ENCODE assay signal across 8 cellular contexts in the genomic region with DNA sequence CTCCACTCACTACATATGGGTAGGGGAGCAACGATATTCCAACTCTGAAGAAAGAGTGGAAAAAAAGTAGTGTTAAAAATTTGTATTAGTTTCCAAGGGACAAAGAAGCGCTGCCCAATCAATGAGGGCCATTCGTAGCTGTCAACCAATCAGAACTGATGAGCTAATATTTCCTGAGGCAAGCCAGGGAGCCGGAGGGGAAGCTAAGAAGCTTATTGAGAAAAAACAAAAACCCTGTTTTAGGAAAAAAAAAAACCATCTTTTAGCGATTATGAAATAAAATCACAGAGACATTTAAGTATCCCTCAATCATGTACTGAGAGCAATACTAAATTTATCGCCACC. TPM values are rescaled to one million over a fixed set of nuclear protein-coding genes. Genes with fewer than 3 reads are reported as not detected.
DNase-seq lines count a peak whose midpoint lies in the region; ATAC-seq, FAIRE-seq and TF ChIP-seq lines count a peak whose summit lies in the region.

No MANE protein-coding gene starts in this region.

- H4K20me1 ChIP-seq in OCI-LY1 (ENCODE audit: insufficient read depth, low read length), result no peaks in the 10 kb centered on the region

- DNase-seq in EH (ENCODE audit: low read depth), result peak; percentile 86
- DNase-seq in KBM-7, result peak; percentile 88
- peak in 49 of 56 donors; percentile 1 to 86 (median 49) for DNase-seq in amygdala (lab: John Stamatoyannopoulos, UW)
- DNase-seq in left cardiac atrium, result peak; percentile 63
- peak in 2 of 6 donors; percentile 55 to 61 for DNase-seq in pancreas

- peaks cover 41% of the 10 kb centered on the region for H3K4me1 ChIP-seq in OCI-LY1 (ENCODE audit: insufficient read depth, low read length, severe bottlenecking)
- peaks cover 4 to 13% (median 6%) of the 10 kb centered on the region in 3 donors for H3K4me1 ChIP-seq in pancreas

- H3K4me2 ChIP-seq in OCI-LY1 (ENCODE audit: low read length), result peak overlapping the region; percentile 80

- peak overlapping the region; percentile 100 for H3K27ac ChIP-seq in OCI-LY1 (ENCODE audit: low read depth, low read length, poor library complexity, severe bottlenecking)
- H3K27ac ChIP-seq in pancreas, result peak overlapping the region; percentile 88 to 96 (median 92)

- in situ Hi-C loops in KBM-7 (cut with MboI; ENCODE audit: low pct_unique_long_range_greater_than_20kb, low sequenced_read_pairs), result no loop called here

- ATAC-seq in left cardiac atrium (peak; percentile 38 to 40), pancreas (peak; percentile 30 to 51 (median 41)), GM21717 (IDR thresholded peaks at IDR 0.05; ENCODE audit: unreplicated experiment) (no peak), GM21367 (IDR thresholded peaks at IDR 0.05; ENCODE audit: unreplicated experiment) (no peak)

- FAIRE-seq in pancreas (lab: Jason Lieb, UNC), result no peak

- no peaks in the 10 kb centered on the region for H3K27me3 ChIP-seq in OCI-LY1 (ENCODE audit: insufficient read depth, low read length)
- no peaks in the 10 kb centered on the region for H3K27me3 ChIP-seq in pancreas

- intact Hi-C loops in left cardiac atrium (cut with DNase I) (no loop called here), pancreas (cut with DNase I) (no loop called here)

- 10% methylated on average over 6 of the region's 6 CpGs for WGBS in pancreas, 2 donors

- H3F3A ChIP-seq in OCI-LY1 (ENCODE audit: insufficient read depth, low read length), result peaks cover 12% of the 10 kb centered on the region

- H3K4me3 ChIP-seq in OCI-LY1 (ENCODE audit: low read depth, low read length, poor library complexity, severe bottlenecking) (peak overlapping the region; percentile 66), pancreas (peak overlapping the region in 3 of 4 donors; percentile 46 to 56 (median 53))

- H3K36me3 ChIP-seq in OCI-LY1 (ENCODE audit: insufficient read depth, low read length), result no peaks in the 10 kb centered on the region
- H3K36me3 ChIP-seq in pancreas, result no peaks in the 10 kb centered on the region

- peak overlapping the region; percentile 92 for H3K9ac ChIP-seq in OCI-LY1 (ENCODE audit: low read length)

- H2AFZ ChIP-seq in OCI-LY1 (ENCODE audit: low read length), result no peak overlapping the region

- H3K9me2 ChIP-seq in OCI-LY1 (ENCODE audit: low read depth, low read length), result no peaks in the 10 kb centered on the region

- TF ChIP-seq CTCF in OCI-LY1 (IDR thresholded peaks at IDR 0.05; ENCODE audit: low read length), result no peak
- no peak for TF ChIP-seq CTCF in pancreas (IDR thresholded peaks at IDR 0.05)

- H3K9me3 ChIP-seq in OCI-LY1 (ENCODE audit: low read length) (peaks cover 13% of the 10 kb centered on the region; the same call in 1 of the 2 replicates), pancreas (no peaks in the 10 kb centered on the region)

- H3K79me2 ChIP-seq in OCI-LY1 (ENCODE audit: insufficient read depth, low read length), result no peaks in the 10 kb centered on the region

RNA-seq across cellular contexts. Expression of a gene that starts 59.5 kb away (rescaled TPM):
- 1 to 10 TPM; 4.7 to 5.3 TPM for total RNA-seq in left cardiac atrium
- 1 to 10 TPM; 1.5 to 5.8 (median 2.3) TPM for total RNA-seq in pancreas
- 1 to 10 TPM; 2.4 to 2.9 TPM for polyA plus RNA-seq in pancreas

Comparison
In these comparisons a context has a peak if more than half of its experiments do, and no peak if none do; other contexts are left out.
1. ATAC-seq: peak in left cardiac atrium (2 of 2) and pancreas (4 of 4); none in GM21717 (single experiment) and GM21367 (single experiment).